Comparison of ENCODE assay signal across 1 cellular context in genomic region chr4:40502220-40502619, GRCh38.
TF ChIP-seq lines count a peak whose summit lies in the region.

No MANE protein-coding gene starts in this region.

TF ChIP-seq in HEK293, 187 proteins besides CTCF, POLR2A, EP300 and RAD21 (continued from another document):
- TF ChIP-seq, protein P1, sequence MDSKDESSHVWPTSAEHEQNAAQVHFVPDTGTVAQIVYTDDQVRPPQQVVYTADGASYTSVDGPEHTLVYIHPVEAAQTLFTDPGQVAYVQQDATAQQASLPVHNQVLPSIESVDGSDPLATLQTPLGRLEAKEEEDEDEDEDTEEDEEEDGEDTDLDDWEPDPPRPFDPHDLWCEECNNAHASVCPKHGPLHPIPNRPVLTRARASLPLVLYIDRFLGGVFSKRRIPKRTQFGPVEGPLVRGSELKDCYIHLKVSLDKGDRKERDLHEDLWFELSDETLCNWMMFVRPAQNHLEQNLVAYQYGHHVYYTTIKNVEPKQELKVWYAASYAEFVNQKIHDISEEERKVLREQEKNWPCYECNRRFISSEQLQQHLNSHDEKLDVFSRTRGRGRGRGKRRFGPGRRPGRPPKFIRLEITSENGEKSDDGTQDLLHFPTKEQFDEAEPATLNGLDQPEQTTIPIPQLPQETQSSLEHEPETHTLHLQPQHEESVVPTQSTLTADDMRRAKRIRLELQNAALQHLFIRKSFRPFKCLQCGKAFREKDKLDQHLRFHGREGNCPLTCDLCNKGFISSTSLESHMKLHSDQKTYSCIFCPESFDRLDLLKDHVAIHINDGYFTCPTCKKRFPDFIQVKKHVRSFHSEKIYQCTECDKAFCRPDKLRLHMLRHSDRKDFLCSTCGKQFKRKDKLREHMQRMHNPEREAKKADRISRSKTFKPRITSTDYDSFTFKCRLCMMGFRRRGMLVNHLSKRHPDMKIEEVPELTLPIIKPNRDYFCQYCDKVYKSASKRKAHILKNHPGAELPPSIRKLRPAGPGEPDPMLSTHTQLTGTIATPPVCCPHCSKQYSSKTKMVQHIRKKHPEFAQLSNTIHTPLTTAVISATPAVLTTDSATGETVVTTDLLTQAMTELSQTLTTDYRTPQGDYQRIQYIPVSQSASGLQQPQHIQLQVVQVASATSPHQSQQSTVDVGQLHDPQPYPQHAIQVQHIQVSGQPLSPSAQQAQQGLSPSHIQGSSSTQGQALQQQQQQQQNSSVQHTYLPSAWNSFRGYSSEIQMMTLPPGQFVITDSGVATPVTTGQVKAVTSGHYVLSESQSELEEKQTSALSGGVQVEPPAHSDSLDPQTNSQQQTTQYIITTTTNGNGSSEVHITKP (tag by site-specific recombination; IDR thresholded peaks at IDR 0.05), result 0 out of 2 replicates have a peak, but pooled peaks have one; percentile 15
